In genomic region chr1:98749152-98749756, GRCh38 we compare ENCODE assay signal across 8 cellular contexts.
A peak's percentile ranks its signal among the peaks of the same experiment; 100 is the strongest.
DNase-seq lines count a peak whose midpoint lies in the region; ATAC-seq, FAIRE-seq and TF ChIP-seq lines count a peak whose summit lies in the region.

No MANE protein-coding gene starts in this region.

- H3K36me3 ChIP-seq in small intestine (ENCODE audit: control insufficient read depth in 2 of 2, insufficient read depth in 2 of 2, low read length in 2 of 2) (no peaks in the 10 kb centered on the region), GM23338 (ENCODE audit: insufficient read depth) (no peaks in the 10 kb centered on the region)

- no peak for ATAC-seq in activated CD8-positive, alpha-beta T cell treated with anti-CD3 and anti-CD28 coated beads for 36 hours
- no peak for ATAC-seq in activated CD8-positive, alpha-beta T cell treated with anti-CD3 and anti-CD28 coated beads, Interleukin-2, amount 10 ng/mL, durations not matched to agents 7 days and 5 days
- ATAC-seq in GM23338: no peak

- WGBS in small intestine, 3 donors: 48 to 51% (median 50%) methylated on average over 2 of the region's 2 CpGs

- H3K36me3 Mint-ChIP-seq in activated CD8-positive, alpha-beta T cell treated with anti-CD3 and anti-CD28 coated beads for 36 hours (ENCODE audit: low read depth): no peaks in the 10 kb centered on the region
- H3K36me3 Mint-ChIP-seq in activated CD8-positive, alpha-beta T cell treated with anti-CD3 and anti-CD28 coated beads, Interleukin-2, amount 10 ng/mL, durations not matched to agents 7 days and 5 days (ENCODE audit: low read depth): no peaks in the 10 kb centered on the region
- H3K36me3 Mint-ChIP-seq in chondrocyte (ENCODE audit: low read depth) (no peaks in the 10 kb centered on the region), GM23338 (ENCODE audit: low read depth) (no peaks in the 10 kb centered on the region)
- no peaks in the 10 kb centered on the region for H3K36me3 Mint-ChIP-seq in activated T-helper 1 cell treated with anti-CD3 and anti-CD28 coated beads, Interleukin-12 subunit alpha, Interleukin-12 subunit beta, Interleukin-2, Interleukin-4 antibody, amounts not matched to agents 30 ng/mL and 10 ng/mL and 1 ng/mL, durations not matched to agents 14 hours and 24 hours and 36 hours (ENCODE audit: low read depth)

- H3K79me2 ChIP-seq in GM23338 (replicated peaks; ENCODE audit: insufficient read depth): no peaks in the 10 kb centered on the region

- H3K9me3 ChIP-seq in small intestine (ENCODE audit: control insufficient read depth, low read depth): no peaks in the 10 kb centered on the region

- peak; percentile 52 for TF ChIP-seq CTCF in activated CD8-positive, alpha-beta T cell treated with anti-CD3 and anti-CD28 coated beads for 36 hours (IDR thresholded peaks at IDR 0.05)
- TF ChIP-seq CTCF in chondrocyte (IDR thresholded peaks at IDR 0.05): peak; percentile 82
- peak in 1 of 2 experiments; percentile 55; a peak in 3 of 4 replicates for TF ChIP-seq CTCF in GM23338 (conservative IDR thresholded peaks at IDR 0.05; ENCODE audit: low read depth in 2 of 2)

- FAIRE-seq in small intestine (lab: Jason Lieb, UNC): no peak

- H3K4me2 ChIP-seq in GM23338: no peak overlapping the region

- H3K4me3 Mint-ChIP-seq in activated CD8-positive, alpha-beta T cell treated with anti-CD3 and anti-CD28 coated beads for 36 hours: no peak overlapping the region
- H3K4me3 Mint-ChIP-seq in activated CD8-positive, alpha-beta T cell treated with anti-CD3 and anti-CD28 coated beads, Interleukin-2, amount 10 ng/mL, durations not matched to agents 7 days and 5 days: no peak overlapping the region
- H3K4me3 Mint-ChIP-seq in chondrocyte (ENCODE audit: unreplicated experiment) (no peak overlapping the region), GM23338 (no peak overlapping the region)
- no peak overlapping the region for H3K4me3 Mint-ChIP-seq in activated T-helper 1 cell treated with anti-CD3 and anti-CD28 coated beads, Interleukin-12 subunit alpha, Interleukin-12 subunit beta, Interleukin-2, Interleukin-4 antibody, amounts not matched to agents 30 ng/mL and 10 ng/mL and 1 ng/mL, durations not matched to agents 14 hours and 24 hours and 36 hours

- H2AFZ ChIP-seq in GM23338: no peak overlapping the region

- no peaks in the 10 kb centered on the region for H4K20me1 ChIP-seq in GM23338 (replicated peaks; ENCODE audit: insufficient read depth)

- H3K9me3 Mint-ChIP-seq in activated CD8-positive, alpha-beta T cell treated with anti-CD3 and anti-CD28 coated beads for 36 hours: no peaks in the 10 kb centered on the region
- no peaks in the 10 kb centered on the region for H3K9me3 Mint-ChIP-seq in activated CD8-positive, alpha-beta T cell treated with anti-CD3 and anti-CD28 coated beads, Interleukin-2, amount 10 ng/mL, durations not matched to agents 7 days and 5 days (ENCODE audit: insufficient read depth)
- no peaks in the 10 kb centered on the region for H3K9me3 Mint-ChIP-seq in chondrocyte (ENCODE audit: low read depth)
- H3K9me3 Mint-ChIP-seq in GM23338: no peaks in the 10 kb centered on the region
- no peaks in the 10 kb centered on the region for H3K9me3 Mint-ChIP-seq in activated T-helper 1 cell treated with anti-CD3 and anti-CD28 coated beads, Interleukin-12 subunit alpha, Interleukin-12 subunit beta, Interleukin-2, Interleukin-4 antibody, amounts not matched to agents 30 ng/mL and 10 ng/mL and 1 ng/mL, durations not matched to agents 14 hours and 24 hours and 36 hours

- no peaks in the 10 kb centered on the region for H3K27me3 Mint-ChIP-seq in activated CD8-positive, alpha-beta T cell treated with anti-CD3 and anti-CD28 coated beads for 36 hours
- no peaks in the 10 kb centered on the region for H3K27me3 Mint-ChIP-seq in activated CD8-positive, alpha-beta T cell treated with anti-CD3 and anti-CD28 coated beads, Interleukin-2, amount 10 ng/mL, durations not matched to agents 7 days and 5 days (ENCODE audit: low read depth)
- H3K27me3 Mint-ChIP-seq in chondrocyte (ENCODE audit: low read depth): no peaks in the 10 kb centered on the region
- no peaks in the 10 kb centered on the region for H3K27me3 Mint-ChIP-seq in GM23338 (ENCODE audit: insufficient read depth, low read depth, poor library complexity)
- H3K27me3 Mint-ChIP-seq in activated T-helper 1 cell treated with anti-CD3 and anti-CD28 coated beads, Interleukin-12 subunit alpha, Interleukin-12 subunit beta, Interleukin-2, Interleukin-4 antibody, amounts not matched to agents 30 ng/mL and 10 ng/mL and 1 ng/mL, durations not matched to agents 14 hours and 24 hours and 36 hours (ENCODE audit: insufficient read depth): peaks cover 3% of the 10 kb centered on the region

- CTCF ChIA-PET in activated CD8-positive, alpha-beta T cell treated with anti-CD3 and anti-CD28 coated beads for 36 hours (lab: Charles Lee): interaction anchor here (0.9 to 2.5 kb wide), 8 partner anchors 9 to 958 kb away, joined by 3 to 6 read pairs (median 3); no protein-coding TSS in a partner anchor
- CTCF ChIA-PET in activated CD8-positive, alpha-beta T cell treated with anti-CD3 and anti-CD28 coated beads, Interleukin-2, amount 10 ng/mL, durations not matched to agents 7 days and 5 days (lab: Charles Lee): interaction anchor here (0.8 to 1.8 kb wide), 6 partner anchors 12 to 777 kb away, joined by 3 to 8 read pairs (median 4); no protein-coding TSS in a partner anchor

- H3K27ac ChIP-seq in small intestine (ENCODE audit: low read depth in 1 of 2, low read length in 1 of 2) (no peak overlapping the region), GM23338 (ENCODE audit: low read depth) (no peak overlapping the region)

- H3K27me3 ChIP-seq in small intestine (ENCODE audit: control insufficient read depth in 2 of 2, insufficient read depth in 2 of 2, low read length in 2 of 2) (no peaks in the 10 kb centered on the region), GM23338 (ENCODE audit: insufficient read depth) (no peaks in the 10 kb centered on the region)

- POLR2A ChIA-PET in activated CD8-positive, alpha-beta T cell treated with anti-CD3 and anti-CD28 coated beads for 36 hours (lab: Charles Lee): no interaction called here
- POLR2A ChIA-PET in activated CD8-positive, alpha-beta T cell treated with anti-CD3 and anti-CD28 coated beads, Interleukin-2, amount 10 ng/mL, durations not matched to agents 7 days and 5 days (lab: Charles Lee): no interaction called here

- intact Hi-C loops in activated CD8-positive, alpha-beta T cell treated with anti-CD3 and anti-CD28 coated beads for 36 hours (cut with micrococcal nuclease): no loop called here
- intact Hi-C loops in activated T-helper 1 cell treated with anti-CD3 and anti-CD28 coated beads, Interleukin-12 subunit alpha, Interleukin-12 subunit beta, Interleukin-2, Interleukin-4 antibody, amounts not matched to agents 30 ng/mL and 10 ng/mL and 1 ng/mL, durations not matched to agents 14 hours and 24 hours and 36 hours (cut with micrococcal nuclease): no loop called here

- no peak for DNase-seq in activated CD8-positive, alpha-beta T cell treated with anti-CD3 and anti-CD28 coated beads for 36 hours
- no peak for DNase-seq in activated CD8-positive, alpha-beta T cell treated with anti-CD3 and anti-CD28 coated beads, Interleukin-2, amount 10 ng/mL, durations not matched to agents 7 days and 5 days
- DNase-seq in MV-4-11 (lab: John Stamatoyannopoulos, UW) (peak; percentile 6), chondrocyte (ENCODE audit: low spot score) (no peak), small intestine (peak; percentile 12), GM23338 (ENCODE audit: low spot score) (no peak)
- no peak for DNase-seq in activated naive CD4-positive, alpha-beta T cell treated with Interleukin-2 at 50 U/mL for 16 hours
- no peak for DNase-seq in activated T-helper 1 cell treated with anti-CD3 and anti-CD28 coated beads, Interleukin-12 subunit alpha, Interleukin-12 subunit beta, Interleukin-2, Interleukin-4 antibody, amounts not matched to agents 30 ng/mL and 10 ng/mL and 1 ng/mL, durations not matched to agents 14 hours and 24 hours and 36 hours (ENCODE audit: low spot score)

- no peak overlapping the region for H3K4me3 ChIP-seq in small intestine (ENCODE audit: low read depth in 1 of 2, low read length in 2 of 2)
- H3K4me3 ChIP-seq in GM23338: no peak overlapping the region

- no peaks in the 10 kb centered on the region for H3K4me1 Mint-ChIP-seq in activated CD8-positive, alpha-beta T cell treated with anti-CD3 and anti-CD28 coated beads for 36 hours (ENCODE audit: low read depth)
- no peaks in the 10 kb centered on the region for H3K4me1 Mint-ChIP-seq in activated CD8-positive, alpha-beta T cell treated with anti-CD3 and anti-CD28 coated beads, Interleukin-2, amount 10 ng/mL, durations not matched to agents 7 days and 5 days (ENCODE audit: low read depth)
- H3K4me1 Mint-ChIP-seq in chondrocyte (ENCODE audit: low read depth) (no peaks in the 10 kb centered on the region), GM23338 (0 out of 3 replicates have a peak, but pooled peaks cover 3% of the 10 kb centered on the region)
- no peaks in the 10 kb centered on the region for H3K4me1 Mint-ChIP-seq in activated T-helper 1 cell treated with anti-CD3 and anti-CD28 coated beads, Interleukin-12 subunit alpha, Interleukin-12 subunit beta, Interleukin-2, Interleukin-4 antibody, amounts not matched to agents 30 ng/mL and 10 ng/mL and 1 ng/mL, durations not matched to agents 14 hours and 24 hours and 36 hours (ENCODE audit: low read depth)

- no peaks in the 10 kb centered on the region for H3K9me2 ChIP-seq in GM23338 (ENCODE audit: insufficient read depth)

- H3F3A ChIP-seq in GM23338 (replicated peaks; ENCODE audit: low read depth): no peaks in the 10 kb centered on the region

- H3K4me1 ChIP-seq in small intestine (ENCODE audit: control insufficient read depth in 2 of 2, insufficient read depth in 1 of 2, low read depth in 1 of 2, low read length in 1 of 2) (no peaks in the 10 kb centered on the region), GM23338 (ENCODE audit: insufficient read depth) (no peaks in the 10 kb centered on the region)

- H3K27ac Mint-ChIP-seq in activated CD8-positive, alpha-beta T cell treated with anti-CD3 and anti-CD28 coated beads for 36 hours: no peak overlapping the region
- H3K27ac Mint-ChIP-seq in activated CD8-positive, alpha-beta T cell treated with anti-CD3 and anti-CD28 coated beads, Interleukin-2, amount 10 ng/mL, durations not matched to agents 7 days and 5 days: no peak overlapping the region
- H3K27ac Mint-ChIP-seq in chondrocyte (ENCODE audit: unreplicated experiment) (no peak overlapping the region), GM23338 (no peak overlapping the region)
- H3K27ac Mint-ChIP-seq in activated T-helper 1 cell treated with anti-CD3 and anti-CD28 coated beads, Interleukin-12 subunit alpha, Interleukin-12 subunit beta, Interleukin-2, Interleukin-4 antibody, amounts not matched to agents 30 ng/mL and 10 ng/mL and 1 ng/mL, durations not matched to agents 14 hours and 24 hours and 36 hours: no peak overlapping the region

TF ChIP-seq in GM23338, 12 proteins besides CTCF, POLR2A, EP300 and RAD21 (continues in another document):
- no peak for TF ChIP-seq ZNF114 (CRISPR knock-in tag; IDR thresholded peaks at IDR 0.05)

Comparison
In these comparisons a context has a peak if more than half of its experiments do, and no peak if none do; other contexts are left out.
1. DNase-seq: peak in MV-4-11 (single experiment) and small intestine (single experiment); none in activated CD8-positive, alpha-beta T cell treated with anti-CD3 and anti-CD28 coated beads for 36 hours (single experiment), activated CD8-positive, alpha-beta T cell treated with anti-CD3 and anti-CD28 coated beads, Interleukin-2, amount 10 ng/mL, durations not matched to agents 7 days and 5 days (single experiment), chondrocyte (single experiment), GM23338 (single experiment), activated naive CD4-positive, alpha-beta T cell treated with Interleukin-2 at 50 U/mL for 16 hours (single experiment) and activated T-helper 1 cell treated with anti-CD3 and anti-CD28 coated beads, Interleukin-12 subunit alpha, Interleukin-12 subunit beta, Interleukin-2, Interleukin-4 antibody, amounts not matched to agents 30 ng/mL and 10 ng/mL and 1 ng/mL, durations not matched to agents 14 hours and 24 hours and 36 hours (single experiment).